20 cellular contexts compared by ENCODE assay signal in genomic region chr1:241253491-241253890, GRCh38.
DNase-seq lines count a peak whose midpoint lies in the region; ATAC-seq and TF ChIP-seq lines count a peak whose summit lies in the region.
"Had no signal": no experiment of that assay in that cellular context is flagged by ENCODE, and none has a peak within 500 bp of the region (broad histone marks: within the 10 kb centered on the region; RNA-seq: fewer than 3 reads in every experiment).

No MANE protein-coding gene starts in this region.

- DNase-seq in ELR (ENCODE audit: low read depth) (peak; percentile 74), NCI-H748 (lab: John Stamatoyannopoulos, UW; ENCODE audit: unreplicated experiment) (peak; percentile 49), fibroblast of mammary gland (ENCODE audit: low read depth) (peak; percentile 48), osteocyte (ENCODE audit: extremely low spot score, unreplicated experiment) (no peak), mesenteric fat pad (ENCODE audit: low spot score) (no peak)
- DNase-seq: activated CD4-positive, alpha-beta memory T cell treated with anti-CD3 and anti-CD28 coated beads, Interleukin-2, amount 10 ng/mL, durations not matched to agents 7 days and 5 days; activated naive CD4-positive, alpha-beta T cell treated with anti-CD3 and anti-CD28 coated beads, Interleukin-2, amount 50 U/mL, for 16 hours; activated T-cell treated with anti-CD3 and anti-CD28 coated beads, Interleukin-2, amount 50 U/mL, for 1 hour; body of pancreas; DMS79 treated with DMSO at 0.1 percent for 48 hours; left cardiac atrium; testis had no signal

- ATAC-seq in HG03521 (IDR thresholded peaks at IDR 0.05; ENCODE audit: unreplicated experiment) = no peak
- ATAC-seq in GM19397 (IDR thresholded peaks at IDR 0.05; ENCODE audit: unreplicated experiment) = no peak
- ATAC-seq in HG03342 (IDR thresholded peaks at IDR 0.05; ENCODE audit: unreplicated experiment) = no peak
- ATAC-seq: body of pancreas, GM23338, left cardiac atrium, Panc1, WTC11 had no signal

- H3K4me3 Mint-ChIP-seq in osteocyte (ENCODE audit: unreplicated experiment) = no peak overlapping the region
- H3K4me3 Mint-ChIP-seq: activated CD4-positive, alpha-beta memory T cell treated with anti-CD3 and anti-CD28 coated beads, Interleukin-2, amount 10 ng/mL, durations not matched to agents 7 days and 5 days; GM23338; mesothelial cell of epicardium; WTC11 had no signal

- no peak overlapping the region for H3K4me3 ChIP-seq in fibroblast of mammary gland (ENCODE audit: control insufficient read depth, low read depth, low read length)
- H3K4me3 ChIP-seq: body of pancreas, GM23338, right atrium auricular region, testis had no signal

- peaks cover 15% of the 10 kb centered on the region for H3K9me3 Mint-ChIP-seq in osteocyte (ENCODE audit: unreplicated experiment)

- peak overlapping the region; percentile 51 for H3K27ac Mint-ChIP-seq in osteocyte (ENCODE audit: unreplicated experiment)
- H3K27ac Mint-ChIP-seq: activated CD4-positive, alpha-beta memory T cell treated with anti-CD3 and anti-CD28 coated beads, Interleukin-2, amount 10 ng/mL, durations not matched to agents 7 days and 5 days; GM23338; mesothelial cell of epicardium; WTC11 had no signal

- peaks cover 28% of the 10 kb centered on the region for H3K4me1 Mint-ChIP-seq in osteocyte (ENCODE audit: unreplicated experiment)
- H3K4me1 Mint-ChIP-seq: activated CD4-positive, alpha-beta memory T cell treated with anti-CD3 and anti-CD28 coated beads, Interleukin-2, amount 10 ng/mL, durations not matched to agents 7 days and 5 days had no signal

- TF ChIP-seq CTCF in fibroblast of mammary gland (conservative IDR thresholded peaks at IDR 0.05; ENCODE audit: control insufficient read depth, insufficient read depth, low read depth, low read length) (no peak), osteocyte (IDR thresholded peaks at IDR 0.05) (no peak)

- H3K36me3 Mint-ChIP-seq in osteocyte (ENCODE audit: unreplicated experiment) = peaks cover 8% of the 10 kb centered on the region
- H3K36me3 Mint-ChIP-seq: mesothelial cell of epicardium had no signal

- no peaks in the 10 kb centered on the region for H3K27me3 Mint-ChIP-seq in osteocyte (ENCODE audit: unreplicated experiment)
- H3K27me3 Mint-ChIP-seq: activated CD4-positive, alpha-beta memory T cell treated with anti-CD3 and anti-CD28 coated beads, Interleukin-2, amount 10 ng/mL, durations not matched to agents 7 days and 5 days had no signal

Comparison
In these comparisons a context has a peak if more than half of its experiments do, and no peak if none do; other contexts are left out.
1. DNase-seq: peak in ELR (single experiment), NCI-H748 (single experiment) and fibroblast of mammary gland (single experiment); none in osteocyte (single experiment) and mesenteric fat pad (single experiment).